Comparison of ENCODE assay signal across 17 cellular contexts in genomic region chr16:70614208-70614951, GRCh38. TPM values are rescaled to one million over a fixed set of nuclear protein-coding genes. Genes with fewer than 3 reads are reported as not detected.
"Had no signal": no experiment of that assay in that cellular context is flagged by ENCODE, and none has a peak within 500 bp of the region (broad histone marks: within the 10 kb centered on the region; RNA-seq: fewer than 3 reads in every experiment).

No MANE protein-coding gene starts in this region.

- H3K9me3 Mint-ChIP-seq: activated B cell treated with CpG ODN at 0.5 μM for 24 hours; activated T-helper 2 cell treated with anti-CD3 and anti-CD28 coated beads, Interferon-gamma antibody, Interleukin-2, Interleukin-4, amounts not matched to agents 10 μg/mL and 5 μg/mL and 100 μg/mL, durations not matched to agents 14 hours and 24 hours and 36 hours; effector memory CD8-positive, alpha-beta T cell; neural crest cell; T-helper 2 cell treated with Interferon-gamma antibody and Interleukin-4, amounts not matched to agents 5 μg/mL and 100 μg/mL, for 36 hours had no signal

- ATAC-seq: effector memory CD8-positive, alpha-beta T cell had no signal

- H3K27me3 ChIP-seq: adrenal gland, ovary, right atrium auricular region, upper lobe of left lung had no signal

- H3K36me3 ChIP-seq: adrenal gland, ovary, right atrium auricular region, upper lobe of left lung had no signal

- H3K4me3 Mint-ChIP-seq: activated B cell treated with CpG ODN at 0.5 μM for 24 hours; effector memory CD8-positive, alpha-beta T cell; neural crest cell; T-helper 2 cell treated with Interferon-gamma antibody and Interleukin-4, amounts not matched to agents 5 μg/mL and 100 μg/mL, for 36 hours had no signal

- H3K27ac Mint-ChIP-seq: activated B cell treated with CpG ODN at 0.5 μM for 24 hours; activated T-helper 2 cell treated with anti-CD3 and anti-CD28 coated beads, Interferon-gamma antibody, Interleukin-2, Interleukin-4, amounts not matched to agents 10 μg/mL and 5 μg/mL and 100 μg/mL, durations not matched to agents 14 hours and 24 hours and 36 hours; effector memory CD8-positive, alpha-beta T cell; T-helper 2 cell treated with Interferon-gamma antibody and Interleukin-4, amounts not matched to agents 5 μg/mL and 100 μg/mL, for 36 hours had no signal

- H3K4me3 ChIP-seq: adrenal gland, ovary, right atrium auricular region, upper lobe of left lung had no signal

- H3K4me1 Mint-ChIP-seq: activated B cell treated with CpG ODN at 0.5 μM for 24 hours, neural crest cell had no signal

- H3K9me3 ChIP-seq: adrenal gland, ovary, right atrium auricular region, upper lobe of left lung had no signal

- DNase-seq: activated B cell treated with CpG ODN at 0.5 μM for 24 hours; activated CD4-positive, alpha-beta T cell treated with anti-CD3 and anti-CD28 coated beads, Interleukin-2, amount 50 U/mL, for 1 hour; activated naive CD4-positive, alpha-beta T cell treated with anti-CD3 and anti-CD28 coated beads, Interleukin-2, amount 50 U/mL, for 16 hours; adrenal gland; central memory CD4-positive, alpha-beta T cell; cortex of kidney; effector memory CD8-positive, alpha-beta T cell; hypothalamus; kidney glomerular epithelial cell; ovary; stimulated activated naive CD4-positive, alpha-beta T cell treated with Interleukin-2 at 50 U/mL for 16 hours; SW 1271; upper lobe of left lung had no signal

- H3K27ac ChIP-seq: ovary, right atrium auricular region, upper lobe of left lung had no signal

RNA-seq across cellular contexts. Expression of gene IL34, which starts 32.0 kb away (rescaled TPM):
- total RNA-seq: activated T-helper 2 cell treated with anti-CD3 and anti-CD28 coated beads, Interferon-gamma antibody, Interleukin-2, Interleukin-4, amounts not matched to agents 10 μg/mL and 5 μg/mL and 100 μg/mL, durations not matched to agents 14 hours and 24 hours and 36 hours had no signal
